15 cellular contexts compared by ENCODE assay signal in the genomic region with DNA sequence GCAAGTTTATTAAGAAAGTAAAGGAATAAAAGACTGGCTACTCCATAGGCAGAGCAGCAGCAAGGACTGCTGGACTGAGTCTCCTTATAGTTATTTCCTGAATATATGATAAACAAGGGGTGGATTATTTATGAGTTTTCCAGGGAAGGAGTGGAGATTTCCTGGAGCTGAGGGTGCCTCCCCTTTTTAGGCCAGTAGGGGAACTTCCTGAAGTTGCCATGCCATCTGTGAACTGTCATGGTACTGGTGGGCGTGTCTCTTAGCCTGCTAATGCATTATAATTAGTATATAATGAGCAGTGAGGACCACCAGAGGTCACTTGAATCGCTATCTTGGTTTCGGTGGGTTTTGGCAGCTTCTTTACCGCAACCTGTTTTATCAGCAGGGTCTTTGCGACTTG. TPM values are rescaled to one million over a fixed set of nuclear protein-coding genes. Genes with fewer than 3 reads are reported as not detected.
DNase-seq lines count a peak whose midpoint lies in the region; ATAC-seq and TF ChIP-seq lines count a peak whose summit lies in the region.
"Had no signal": no experiment of that assay in that cellular context is flagged by ENCODE, and none has a peak within 500 bp of the region (broad histone marks: within the 10 kb centered on the region; RNA-seq: fewer than 3 reads in every experiment).

No MANE protein-coding gene starts in this region.

- peaks cover 4% of the 10 kb centered on the region for H3K36me3 Mint-ChIP-seq in activated naive CD4-positive, alpha-beta T cell treated with anti-CD3 and anti-CD28 coated beads, Interleukin-2, amount 10 ng/mL, durations not matched to agents 7 days and 5 days
- H3K36me3 Mint-ChIP-seq in stimulated activated effector memory CD8-positive, alpha-beta T cell treated with anti-CD3 and anti-CD28 coated beads, Interleukin-12 subunit alpha, Interleukin-12 subunit beta, amount 100 ng/mL, for 72 hours = peaks cover 18% of the 10 kb centered on the region

- H3K4me3 ChIP-seq in fibroblast of mammary gland (ENCODE audit: control insufficient read depth, low read depth, low read length) = no peak overlapping the region

- in situ Hi-C loops in SK-MEL-5 (cut with HindIII; ENCODE audit: low pct_unique_long_range_greater_than_20kb, low sequenced_read_pairs) = no loop called here

- DNase-seq in activated naive CD4-positive, alpha-beta T cell treated with anti-CD3 and anti-CD28 coated beads, Interleukin-2, amount 10 ng/mL, durations not matched to agents 7 days and 5 days = no peak
- DNase-seq in activated naive CD4-positive, alpha-beta T cell treated with anti-CD3 and anti-CD28 coated beads, Interleukin-2, amount 50 U/mL, for 16 hours = no peak
- DNase-seq in SK-MEL-5 (ENCODE audit: low read depth, low spot score) (peak; percentile 2), fibroblast of mammary gland (ENCODE audit: low read depth) (no peak), DMS79 (lab: John Stamatoyannopoulos, UW) (no peak), 8988T (no peak)
- no peak for DNase-seq in stimulated activated effector memory CD8-positive, alpha-beta T cell treated with anti-CD3 and anti-CD28 coated beads, Interleukin-12 subunit alpha, Interleukin-12 subunit beta, amount 100 ng/mL, for 72 hours (ENCODE audit: low spot score in 2 of 2)
- DNase-seq: activated gamma-delta T cell treated with Interleukin-2 at 50 U/mL for 16 hours; central memory CD4-positive, alpha-beta T cell; DND-41; midbrain; NCI-H1092 had no signal

- ATAC-seq in stimulated activated effector memory CD8-positive, alpha-beta T cell treated with anti-CD3 and anti-CD28 coated beads, Interleukin-12 subunit alpha, Interleukin-12 subunit beta, amount 100 ng/mL, for 72 hours = no peak
- no peak for ATAC-seq in GM19328 (IDR thresholded peaks at IDR 0.05; ENCODE audit: unreplicated experiment)

- H3K27ac Mint-ChIP-seq in activated naive CD4-positive, alpha-beta T cell treated with anti-CD3 and anti-CD28 coated beads, Interleukin-2, amount 10 ng/mL, durations not matched to agents 7 days and 5 days = no peak overlapping the region
- peak overlapping the region; percentile 86 for H3K27ac Mint-ChIP-seq in stimulated activated effector memory CD8-positive, alpha-beta T cell treated with anti-CD3 and anti-CD28 coated beads, Interleukin-12 subunit alpha, Interleukin-12 subunit beta, amount 100 ng/mL, for 72 hours

- H3K4me1 Mint-ChIP-seq in activated naive CD4-positive, alpha-beta T cell treated with anti-CD3 and anti-CD28 coated beads, Interleukin-2, amount 10 ng/mL, durations not matched to agents 7 days and 5 days = peaks cover 18% of the 10 kb centered on the region
- peaks cover 32% of the 10 kb centered on the region for H3K4me1 Mint-ChIP-seq in stimulated activated effector memory CD8-positive, alpha-beta T cell treated with anti-CD3 and anti-CD28 coated beads, Interleukin-12 subunit alpha, Interleukin-12 subunit beta, amount 100 ng/mL, for 72 hours

- H3K4me3 Mint-ChIP-seq in activated naive CD4-positive, alpha-beta T cell treated with anti-CD3 and anti-CD28 coated beads, Interleukin-2, amount 10 ng/mL, durations not matched to agents 7 days and 5 days = peak overlapping the region; percentile 12
- peak overlapping the region; percentile 24 for H3K4me3 Mint-ChIP-seq in stimulated activated effector memory CD8-positive, alpha-beta T cell treated with anti-CD3 and anti-CD28 coated beads, Interleukin-12 subunit alpha, Interleukin-12 subunit beta, amount 100 ng/mL, for 72 hours

- H3K27me3 Mint-ChIP-seq in activated naive CD4-positive, alpha-beta T cell treated with anti-CD3 and anti-CD28 coated beads, Interleukin-2, amount 10 ng/mL, durations not matched to agents 7 days and 5 days = no peaks in the 10 kb centered on the region

- H3K9me3 Mint-ChIP-seq in activated naive CD4-positive, alpha-beta T cell treated with anti-CD3 and anti-CD28 coated beads, Interleukin-2, amount 10 ng/mL, durations not matched to agents 7 days and 5 days = peaks cover 3% of the 10 kb centered on the region
- H3K9me3 Mint-ChIP-seq in stimulated activated effector memory CD8-positive, alpha-beta T cell treated with anti-CD3 and anti-CD28 coated beads, Interleukin-12 subunit alpha, Interleukin-12 subunit beta, amount 100 ng/mL, for 72 hours = peaks cover 2% of the 10 kb centered on the region

- CTCF ChIA-PET in activated naive CD4-positive, alpha-beta T cell treated with anti-CD3 and anti-CD28 coated beads, Interleukin-2, amount 10 ng/mL, durations not matched to agents 7 days and 5 days (lab: Charles Lee) = no interaction called here

- TF ChIP-seq CTCF in fibroblast of mammary gland (conservative IDR thresholded peaks at IDR 0.05; ENCODE audit: control insufficient read depth, insufficient read depth, low read depth, low read length) = peak; percentile 8

RNA-seq across cellular contexts. Expression of a gene that starts 13.5 kb away (rescaled TPM):
- total RNA-seq in SK-MEL-5 (2014; rRNA removed; shearing (Covaris generic)) = 5.4 TPM in 2 replicates
- 2.9 and 6.0 TPM in 2 replicates for polyA plus RNA-seq in SK-MEL-5 (2015; cell fraction: cytosol; rRNA removed)
- 5.8 and 6.8 TPM in 2 replicates for polyA plus RNA-seq in SK-MEL-5 (2015; cell fraction: nucleus; rRNA removed)

RNA-seq across cellular contexts. Expression of a gene that starts 28.6 kb away (rescaled TPM):
- total RNA-seq in SK-MEL-5 (2014; rRNA removed; shearing (Covaris generic)) = not detected in 2 replicates
- polyA plus RNA-seq in SK-MEL-5 (2015; cell fraction: cytosol; rRNA removed) = not detected in 2 replicates
- polyA plus RNA-seq in SK-MEL-5 (2015; cell fraction: nucleus; rRNA removed) = not detected in 2 replicates
- total RNA-seq: posterior vena cava, urinary bladder had no signal
